ENCODE assay signal across 8 cellular contexts in genomic region chr6:158283304-158284005, GRCh38. TPM values are rescaled to one million over a fixed set of nuclear protein-coding genes. Genes with fewer than 3 reads are reported as not detected.
DNase-seq lines count a peak whose midpoint lies in the region; ATAC-seq, FAIRE-seq and TF ChIP-seq lines count a peak whose summit lies in the region.

No MANE protein-coding gene starts in this region.

- in situ Hi-C loops in GM13976 (cut with MboI; ENCODE audit: low sequenced_read_pairs, unreplicated experiment) = no loop called here

- no peaks in the 10 kb centered on the region for H3K9me1 ChIP-seq in keratinocyte (ENCODE audit: control insufficient read depth, extremely low read depth, insufficient read depth, low read length)

- TF ChIP-seq CTCF in HEK293 (tag by site-specific recombination; IDR thresholded peaks at IDR 0.05) = no peak
- no peak for TF ChIP-seq CTCF in ascending aorta (IDR thresholded peaks at IDR 0.05)
- no peak for TF ChIP-seq CTCF in keratinocyte (optimal IDR thresholded peaks at IDR 0.05 in 1 of 3, IDR thresholded peaks at IDR 0.05 in 1 of 3, conservative IDR thresholded peaks at IDR 0.05 in 1 of 3; ENCODE audit: extremely low read depth in 1 of 3, insufficient read depth in 2 of 3, low read length in 3 of 3)
- TF ChIP-seq CTCF in GM13976 (IDR thresholded peaks at IDR 0.05; ENCODE audit: borderline replicate concordance, control extremely low read depth, extremely low read depth, insufficient read depth, missing control alignments) = no peak

- no peak overlapping the region for H3K4me3 ChIP-seq in HEK293 (ENCODE audit: low read depth, low read length)
- H3K4me3 ChIP-seq in ascending aorta = peak overlapping the region in 1 of 2 donors; percentile 30
- H3K4me3 ChIP-seq in keratinocyte (ENCODE audit: control insufficient read depth in 2 of 3, extremely low read depth in 1 of 3, insufficient read depth in 2 of 3, low read depth in 1 of 3, low read length in 3 of 3) = peak overlapping the region in 2 of 3 experiments; percentile 14 to 27

- DNase-seq in Ammon's horn (ENCODE audit: low spot score) (peak; percentile 28), ascending aorta (ENCODE audit: low spot score in 2 of 2) (no peak), keratinocyte (ENCODE audit: low read depth, low spot score) (no peak), posterior vena cava (ENCODE audit: low spot score) (no peak), GM13976 (ENCODE audit: low spot score) (no peak)

- no peaks in the 10 kb centered on the region for H3K9me3 ChIP-seq in HEK293 (ENCODE audit: control insufficient read depth, insufficient read depth, low read depth, low read length)
- H3K9me3 ChIP-seq in ascending aorta = no peaks in the 10 kb centered on the region
- H3K9me3 ChIP-seq in keratinocyte (ENCODE audit: control insufficient read depth, low read depth, low read length) = no peaks in the 10 kb centered on the region

- peak overlapping the region; percentile 74 for H3K4me2 ChIP-seq in keratinocyte (ENCODE audit: control insufficient read depth, extremely low read depth, insufficient read depth, low read depth, low read length)

- H3K79me2 ChIP-seq in keratinocyte (ENCODE audit: control insufficient read depth, insufficient read depth, low read length) = peaks cover 15% of the 10 kb centered on the region

- H4K20me1 ChIP-seq in keratinocyte (ENCODE audit: control insufficient read depth, extremely low read depth, insufficient read depth, low read length) = no peaks in the 10 kb centered on the region

- no peak overlapping the region for H2AFZ ChIP-seq in keratinocyte (ENCODE audit: control insufficient read depth, low read length)

- H3K27ac ChIP-seq in HEK293 (ENCODE audit: extremely low read depth, low read depth, low read length) (peak overlapping the region; percentile 35), ascending aorta (peak overlapping the region; percentile 74), keratinocyte (ENCODE audit: control insufficient read depth, insufficient read depth, low read length) (peak overlapping the region; percentile 24)

- intact Hi-C loops in ascending aorta (cut with DNase I) (no loop called here), posterior vena cava (cut with DNase I) (no loop called here)

- peak; percentile 17 for FAIRE-seq in keratinocyte (lab: Jason Lieb, UNC)

- CTCF ChIA-PET in HEK293 (lab: Yijun Ruan, JAX) = interaction anchor here (0.9 to 1.9 kb wide), 2 partner anchors 8 to 62 kb away, joined by 4 to 7 read pairs; no protein-coding TSS in a partner anchor

- dilution Hi-C loops in keratinocyte (cut with MboI; ENCODE audit: extremely low pct_ligation_motif_present, low sequenced_read_pairs) = no loop called here

- H3K27me3 ChIP-seq in ascending aorta (no peaks in the 10 kb centered on the region), keratinocyte (ENCODE audit: control insufficient read depth, extremely low read depth, insufficient read depth, low read length) (no peaks in the 10 kb centered on the region)

- ATAC-seq in HG03469 (IDR thresholded peaks at IDR 0.05; ENCODE audit: unreplicated experiment) (no peak), GM19351 (IDR thresholded peaks at IDR 0.05; ENCODE audit: unreplicated experiment) (no peak)

- H3K4me1 ChIP-seq in HEK293 (ENCODE audit: control insufficient read depth, insufficient read depth, low read length) (peaks cover 29% of the 10 kb centered on the region), ascending aorta (peaks cover 11 to 27% of the 10 kb centered on the region in 2 donors), keratinocyte (ENCODE audit: control insufficient read depth, extremely low read depth, insufficient read depth, low read length) (peaks cover 28% of the 10 kb centered on the region)

- H3K36me3 ChIP-seq in HEK293 (ENCODE audit: control insufficient read depth in 2 of 2, insufficient read depth in 1 of 2, low read length in 2 of 2) (peaks cover 0 to 3% of the 10 kb centered on the region in 2 experiments; a peak in 1 of 3 replicates), ascending aorta (no peaks in the 10 kb centered on the region), keratinocyte (ENCODE audit: control insufficient read depth in 2 of 2, extremely low read depth in 1 of 2, insufficient read depth in 2 of 2, low read length in 2 of 2) (peaks cover 0 to 6% of the 10 kb centered on the region in 2 experiments)

- H3K9ac ChIP-seq in keratinocyte (ENCODE audit: control insufficient read depth, extremely low read depth, insufficient read depth, low read length) = peak overlapping the region; percentile 35

- POLR2A ChIA-PET in HEK293 (lab: Yijun Ruan, JAX) = no interaction called here

TF ChIP-seq in HEK293, 187 proteins besides CTCF, POLR2A, EP300 and RAD21 (continues in another document):
- TF ChIP-seq ZEB2 (tag by site-specific recombination; IDR thresholded peaks at IDR 0.05) (no peak), ZBTB8A (tag by site-specific recombination; IDR thresholded peaks at IDR 0.05) (peak; percentile 37; the same call in 1 of the 2 replicates), ZNF654 (tag by site-specific recombination; IDR thresholded peaks at IDR 0.05; ENCODE audit: low read depth) (no peak), ZBTB11 (tag by site-specific recombination; conservative IDR thresholded peaks at IDR 0.05; ENCODE audit: low read depth) (no peak), HOXA7 (CRISPR knock-in tag; IDR thresholded peaks at IDR 0.05; ENCODE audit: borderline replicate concordance) (no peak), ZNF549 (tag by site-specific recombination; IDR thresholded peaks at IDR 0.05) (no peak), ZNF501 (tag by site-specific recombination; IDR thresholded peaks at IDR 0.05) (no peak), ZNF211 (tag by site-specific recombination; IDR thresholded peaks at IDR 0.05; ENCODE audit: low read depth) (no peak), ZBTB20 (tag by site-specific recombination; IDR thresholded peaks at IDR 0.05) (no peak), IKZF3 (tag by site-specific recombination; IDR thresholded peaks at IDR 0.05) (peak; percentile 24; the same call in 1 of the 2 replicates), MZF1 (tag by site-specific recombination; IDR thresholded peaks at IDR 0.05; ENCODE audit: borderline replicate concordance) (no peak), ZNF837 (tag by site-specific recombination; IDR thresholded peaks at IDR 0.05) (no peak), TRIM28 (IDR thresholded peaks at IDR 0.05; ENCODE audit: borderline replicate concordance, low read length) (peak; percentile 55; the same call in 1 of the 2 replicates), ZNF426 (tag by site-specific recombination; IDR thresholded peaks at IDR 0.05) (no peak), ZNF239 (tag by site-specific recombination; IDR thresholded peaks at IDR 0.05) (no peak), ZNF16 (tag by site-specific recombination; IDR thresholded peaks at IDR 0.05; ENCODE audit: low read depth) (no peak), ZFP69B (tag by site-specific recombination; IDR thresholded peaks at IDR 0.05) (no peak), ATF2 (tag by site-specific recombination; IDR thresholded peaks at IDR 0.05; ENCODE audit: low read depth) (no peak)

RNA-seq across cellular contexts. Expression of gene TULP4, which starts 28.8 kb away (rescaled TPM):
- 18.5 TPM for total RNA-seq in ascending aorta
- 7.9 to 22.1 TPM (median 13.1 TPM) in 3 replicates for polyA plus RNA-seq in keratinocyte
- 39.9 TPM for polyA plus RNA-seq in keratinocyte (2011; ENCODE audit: low read depth)
- 13.9 and 15.4 TPM in 2 replicates for polyA plus RNA-seq in keratinocyte (2011; cell fraction: cytosol; rRNA removed)
- 34.3 and 35.4 TPM in 2 replicates for polyA plus RNA-seq in keratinocyte (2011; cell fraction: nucleus; rRNA removed)
- 12.3 and 25.5 TPM in 2 replicates for polyA plus RNA-seq in keratinocyte (2012; ENCODE audit: low replicate concordance)
- polyA minus RNA-seq in keratinocyte = 68.5 to 134 TPM (median 92.3 TPM) in 3 replicates
- polyA minus RNA-seq in keratinocyte (2011; cell fraction: cytosol; rRNA and poly(A)+ RNA removed) = 90.9 TPM
- 56.6 and 99.2 TPM in 2 replicates for polyA minus RNA-seq in keratinocyte (2011; cell fraction: nucleus; rRNA and poly(A)+ RNA removed)
- total RNA-seq in posterior vena cava = 10 to 100 TPM; 66.3 to 71.9 TPM

Comparison
In these comparisons a context has a peak if more than half of its experiments do, and no peak if none do; other contexts are left out.
1. H3K27ac ChIP-seq: peak in every context shown above with its lines; median percentile 74 in ascending aorta; 35 in HEK293; 24 in keratinocyte.